8 cellular contexts compared by ENCODE assay signal in genomic region chr22:49936018-49936972, GRCh38. TPM values are rescaled to one million over a fixed set of nuclear protein-coding genes. Genes with fewer than 3 reads are reported as not detected.
DNase-seq lines count a peak whose midpoint lies in the region; ATAC-seq and TF ChIP-seq lines count a peak whose summit lies in the region.

No MANE protein-coding gene starts in this region.

- POLR2A ChIA-PET in PC-3 (lab: Charles Lee; ENCODE audit: unreplicated experiment), result no interaction called here

- peak overlapping the region; percentile 73 for H3K9ac ChIP-seq in BLaER1
- no peak overlapping the region for H3K9ac ChIP-seq in PC-3 (ENCODE audit: low read length)

- peaks cover 71% of the 10 kb centered on the region for H3K4me1 ChIP-seq in BLaER1
- peaks cover 14% of the 10 kb centered on the region for H3K4me1 ChIP-seq in PC-3 (ENCODE audit: insufficient read depth, low read length)

- DNase-seq in PC-3, result peak; percentile 57
- peak; percentile 86 for DNase-seq in activated T-helper 1 cell treated with Interleukin-2 at 50 U/mL for 16 hours (ENCODE audit: low read depth)
- DNase-seq in fibroblast of peridontal ligament (ENCODE audit: extremely low read depth), result peak; percentile 57
- peak; percentile 97 for DNase-seq in natural killer cell treated with Interleukin-12 subunit alpha and Interleukin-12 subunit beta and Interleukin-15 and Interleukin-18, amount 100 ng/mL, for 72 hours (ENCODE audit: low spot score)
- DNase-seq in stimulated activated naive CD8-positive, alpha-beta T cell treated with anti-CD3 and anti-CD28 coated beads, Interleukin-15, amount 100 ng/mL, for 72 hours, result peak; percentile 96 to 99

- H2AFZ ChIP-seq in PC-3 (ENCODE audit: low read length), result 0 out of 2 replicates have a peak overlapping the region, but pooled peaks have one; percentile 42

- peaks cover 5 to 13% of the 10 kb centered on the region in 2 donors for H3K4me1 Mint-ChIP-seq in natural killer cell treated with Interleukin-12 subunit alpha and Interleukin-12 subunit beta and Interleukin-15 and Interleukin-18, amount 100 ng/mL, for 72 hours (ENCODE audit: low read depth in 2 of 2)
- H3K4me1 Mint-ChIP-seq in stimulated activated naive CD8-positive, alpha-beta T cell treated with anti-CD3 and anti-CD28 coated beads, Interleukin-15, amount 100 ng/mL, for 72 hours, result peaks cover 67% of the 10 kb centered on the region

- H3K4me2 ChIP-seq in BLaER1 (peak overlapping the region; percentile 99), PC-3 (ENCODE audit: low read length) (peak overlapping the region; percentile 66)

- H3K27me3 ChIP-seq in BLaER1 (no peaks in the 10 kb centered on the region), PC-3 (ENCODE audit: low read length) (no peaks in the 10 kb centered on the region)

- H3K27ac ChIP-seq in BLaER1 (peak overlapping the region; percentile 84), PC-3 (ENCODE audit: low read length) (no peak overlapping the region)

- intact Hi-C loops in PC-3 (cut with micrococcal nuclease), result loop anchor here (1.0 kb wide), 1 partner anchor 23 kb away; no protein-coding TSS in a partner anchor

- TF ChIP-seq CTCF in PC-3 (conservative IDR thresholded peaks at IDR 0.05; ENCODE audit: low read depth, low read length), result no peak

- ATAC-seq in GM19328 (IDR thresholded peaks at IDR 0.05; ENCODE audit: unreplicated experiment) (peak; percentile 60), HG03457 (IDR thresholded peaks at IDR 0.05; ENCODE audit: unreplicated experiment) (peak; percentile 59), PC-3 (peak; percentile 60)
- peak; percentile 90 to 93 for ATAC-seq in natural killer cell treated with Interleukin-12 subunit alpha and Interleukin-12 subunit beta and Interleukin-15 and Interleukin-18, amount 100 ng/mL, for 72 hours
- peak; percentile 91 for ATAC-seq in stimulated activated naive CD8-positive, alpha-beta T cell treated with anti-CD3 and anti-CD28 coated beads, Interleukin-15, amount 100 ng/mL, for 72 hours

- no peaks in the 10 kb centered on the region for H3K27me3 Mint-ChIP-seq in natural killer cell treated with Interleukin-12 subunit alpha and Interleukin-12 subunit beta and Interleukin-15 and Interleukin-18, amount 100 ng/mL, for 72 hours
- H3K27me3 Mint-ChIP-seq in stimulated activated naive CD8-positive, alpha-beta T cell treated with anti-CD3 and anti-CD28 coated beads, Interleukin-15, amount 100 ng/mL, for 72 hours, result no peaks in the 10 kb centered on the region

- H3K9me3 Mint-ChIP-seq in natural killer cell treated with Interleukin-12 subunit alpha and Interleukin-12 subunit beta and Interleukin-15 and Interleukin-18, amount 100 ng/mL, for 72 hours, result no peaks in the 10 kb centered on the region
- H3K9me3 Mint-ChIP-seq in stimulated activated naive CD8-positive, alpha-beta T cell treated with anti-CD3 and anti-CD28 coated beads, Interleukin-15, amount 100 ng/mL, for 72 hours, result peaks cover 0 to 7% of the 10 kb centered on the region in 2 donors

- peak overlapping the region; percentile 18 to 71 for H3K27ac Mint-ChIP-seq in natural killer cell treated with Interleukin-12 subunit alpha and Interleukin-12 subunit beta and Interleukin-15 and Interleukin-18, amount 100 ng/mL, for 72 hours
- H3K27ac Mint-ChIP-seq in stimulated activated naive CD8-positive, alpha-beta T cell treated with anti-CD3 and anti-CD28 coated beads, Interleukin-15, amount 100 ng/mL, for 72 hours, result peak overlapping the region; percentile 24 to 56

- BruUV-seq in PC-3 (replicated peaks; lab: Mats Ljungman, UMichigan), result no TSS peak

- no peaks in the 10 kb centered on the region for H3K9me2 ChIP-seq in PC-3 (replicated peaks; ENCODE audit: low read length)

- CTCF ChIA-PET in PC-3 (lab: Charles Lee), result no interaction called here

- H3K4me3 Mint-ChIP-seq in natural killer cell treated with Interleukin-12 subunit alpha and Interleukin-12 subunit beta and Interleukin-15 and Interleukin-18, amount 100 ng/mL, for 72 hours, result peak overlapping the region; percentile 22
- H3K4me3 Mint-ChIP-seq in stimulated activated naive CD8-positive, alpha-beta T cell treated with anti-CD3 and anti-CD28 coated beads, Interleukin-15, amount 100 ng/mL, for 72 hours, result peak overlapping the region; percentile 80 to 82

- no peaks in the 10 kb centered on the region for H3K79me2 ChIP-seq in PC-3 (ENCODE audit: low read length)

- no peaks in the 10 kb centered on the region for H3K36me3 Mint-ChIP-seq in natural killer cell treated with Interleukin-12 subunit alpha and Interleukin-12 subunit beta and Interleukin-15 and Interleukin-18, amount 100 ng/mL, for 72 hours

- no peaks in the 10 kb centered on the region for H3F3A ChIP-seq in PC-3 (ENCODE audit: low read length, unreplicated experiment)

- H3K4me3 ChIP-seq in BLaER1, result peak overlapping the region; percentile 62
- H3K4me3 ChIP-seq in PC-3 (ENCODE audit: low read length), result peak overlapping the region; percentile 53

- H4K20me1 ChIP-seq in BLaER1 (no peaks in the 10 kb centered on the region), PC-3 (ENCODE audit: low read length) (no peaks in the 10 kb centered on the region)

- H3K9me3 ChIP-seq in BLaER1 (peaks cover 12% of the 10 kb centered on the region), PC-3 (ENCODE audit: low read length) (no peaks in the 10 kb centered on the region)

- H3K36me3 ChIP-seq in BLaER1 (peaks cover 7% of the 10 kb centered on the region; the same call in 1 of the 2 replicates), PC-3 (ENCODE audit: low read depth, low read length) (no peaks in the 10 kb centered on the region)

RNA-seq across cellular contexts. Expression of gene CRELD2, which starts 17.9 kb away (rescaled TPM):
- 71.3 and 85.6 TPM in 2 replicates for total RNA-seq in PC-3 (2014; rRNA removed)
- 10 to 100 TPM; 59.5 to 75.7 TPM for total RNA-seq in natural killer cell treated with Interleukin-12 subunit alpha and Interleukin-12 subunit beta and Interleukin-15 and Interleukin-18, amount 100 ng/mL, for 72 hours

RNA-seq across cellular contexts. Expression of gene ALG12, which starts 18.1 kb away (rescaled TPM):
- 10.7 and 12.1 TPM in 2 replicates for total RNA-seq in PC-3 (2014; rRNA removed)
- total RNA-seq in natural killer cell treated with Interleukin-12 subunit alpha and Interleukin-12 subunit beta and Interleukin-15 and Interleukin-18, amount 100 ng/mL, for 72 hours, result 10 to 100 TPM; 19.3 to 22.9 TPM

RNA-seq across cellular contexts. Expression of gene PIM3, which starts 24.3 kb away (rescaled TPM):
- total RNA-seq in PC-3 (2014; rRNA removed), result 61.7 and 72.8 TPM in 2 replicates
- 100 to 1,000 TPM in 1 of 2 donors, 10 to 100 TPM in 1; 78.5 to 115 TPM for total RNA-seq in natural killer cell treated with Interleukin-12 subunit alpha and Interleukin-12 subunit beta and Interleukin-15 and Interleukin-18, amount 100 ng/mL, for 72 hours
